In genomic region chr13:39485314-39485700, GRCh38 we compare ENCODE assay signal across 12 cellular contexts.
"Had no signal": no experiment of that assay in that cellular context is flagged by ENCODE, and none has a peak within 500 bp of the region (broad histone marks: within the 10 kb centered on the region; RNA-seq: fewer than 3 reads in every experiment).

No MANE protein-coding gene starts in this region.

- H3K27ac ChIP-seq: esophagus squamous epithelium, neutrophil, tibial artery, vagina had no signal

- H3K9me3 ChIP-seq: esophagus squamous epithelium, neutrophil, tibial artery, vagina had no signal

- H3K4me1 ChIP-seq: esophagus squamous epithelium had no signal

- DNase-seq: activated CD4-positive, alpha-beta T cell treated with anti-CD3 and anti-CD28 coated beads, Interleukin-2, amount 10 ng/mL, durations not matched to agents 7 days and 5 days; activated CD4-positive, CD25-positive, alpha-beta regulatory T cell; activated CD8-positive, alpha-beta memory T cell treated with anti-CD3 and anti-CD28 coated beads for 24 hours; activated naive CD4-positive, alpha-beta T cell treated with anti-CD3 and anti-CD28 coated beads, Interleukin-2, amount 10 ng/mL, durations not matched to agents 7 days and 5 days; cerebellar nuclear complex; esophagus squamous epithelium; kidney; posterior cingulate gyrus; small intestine; tibial artery had no signal

- H3K36me3 ChIP-seq: esophagus squamous epithelium, neutrophil, tibial artery, vagina had no signal

- FAIRE-seq: kidney, small intestine had no signal

- H3K27me3 ChIP-seq: esophagus squamous epithelium, neutrophil, tibial artery, vagina had no signal

- H3K4me3 ChIP-seq: esophagus squamous epithelium, tibial artery, vagina had no signal
